In the genomic region with DNA sequence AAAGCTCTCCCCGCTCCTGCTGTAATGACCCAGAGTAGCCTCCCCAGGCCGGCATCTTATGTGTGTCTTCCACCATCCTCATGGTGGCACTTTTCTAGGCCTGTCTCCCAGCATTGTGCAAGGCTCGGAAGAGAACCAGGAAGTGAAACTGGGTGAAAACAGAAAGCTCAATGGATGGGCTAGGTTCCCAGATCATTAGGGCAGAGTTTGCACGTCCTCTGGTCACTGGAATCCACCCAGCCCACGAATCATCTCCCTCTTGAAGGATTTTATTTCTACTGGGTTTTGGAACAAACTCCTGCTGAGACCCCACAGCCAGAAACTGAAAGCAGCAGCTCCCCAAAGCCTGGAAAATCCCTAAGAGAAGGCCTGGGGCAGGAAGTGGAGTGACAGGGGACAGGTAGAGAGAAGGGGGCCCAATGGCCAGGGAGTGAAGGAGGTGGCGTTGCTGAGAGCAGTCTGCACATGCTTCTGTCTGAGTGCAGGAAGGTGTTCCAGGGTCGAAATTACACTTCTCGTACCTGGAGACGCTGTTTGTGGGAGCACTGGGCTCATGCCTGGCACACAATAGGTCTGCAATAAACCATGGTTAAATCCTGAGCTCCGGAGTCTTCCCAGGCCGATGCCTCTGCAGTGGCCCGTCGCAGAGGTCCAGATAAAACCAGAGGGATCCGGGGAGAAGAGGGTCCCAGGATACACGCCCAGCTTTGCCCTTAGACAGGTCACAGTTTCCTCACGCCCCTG, we compare ENCODE assay signal across 9 cellular contexts. TPM values are rescaled to one million over a fixed set of nuclear protein-coding genes. Genes with fewer than 3 reads are reported as not detected.
DNase-seq lines count a peak whose midpoint lies in the region; ATAC-seq, FAIRE-seq and TF ChIP-seq lines count a peak whose summit lies in the region.
"Had no signal": no experiment of that assay in that cellular context is flagged by ENCODE, and none has a peak within 500 bp of the region (broad histone marks: within the 10 kb centered on the region; RNA-seq: fewer than 3 reads in every experiment).

No MANE protein-coding gene starts in this region.

- no peaks in the 10 kb centered on the region for H3K36me3 ChIP-seq in muscle layer of duodenum (ENCODE audit: control insufficient read depth in 1 of 2, insufficient read depth in 2 of 2, low read length in 2 of 2)

- H3K27ac ChIP-seq in muscle layer of duodenum (ENCODE audit: low read length): peak overlapping the region; percentile 64

- H3K4me3 ChIP-seq in AG04449 (ENCODE audit: low read depth, low read length): no peak overlapping the region
- H3K4me3 ChIP-seq in epithelial cell of proximal tubule (ENCODE audit: low read depth, low read length): peak overlapping the region; percentile 21
- peak overlapping the region in 1 of 2 donors; percentile 21 for H3K4me3 ChIP-seq in muscle layer of duodenum (ENCODE audit: low read depth in 1 of 2, low read length in 2 of 2)

- H3K9me3 ChIP-seq in muscle layer of duodenum (ENCODE audit: control insufficient read depth in 1 of 2, low read length in 2 of 2): no peaks in the 10 kb centered on the region

- no peak for ATAC-seq in HG03039 (IDR thresholded peaks at IDR 0.05; ENCODE audit: unreplicated experiment)

- no peak for TF ChIP-seq CTCF in AG04449 (IDR thresholded peaks at IDR 0.05; ENCODE audit: insufficient read depth, low read length, missing control alignments)
- no peak for TF ChIP-seq CTCF in epithelial cell of proximal tubule (conservative IDR thresholded peaks at IDR 0.05; ENCODE audit: low read depth, low read length)
- no peak for TF ChIP-seq CTCF in D721Med (IDR thresholded peaks at IDR 0.05; ENCODE audit: insufficient read depth, missing control alignments)

- no peaks in the 10 kb centered on the region for H3K27me3 ChIP-seq in muscle layer of duodenum (ENCODE audit: low read depth, low read length)

- FAIRE-seq in D721Med (lab: Jason Lieb, UNC): no peak

- POLR2A ChIA-PET in AG04449 (lab: Yijun Ruan, JAX): no interaction called here

- peak; percentile 56 for DNase-seq in AG04449 (ENCODE audit: low read depth, low spot score)
- peak; percentile 94 for DNase-seq in MV-4-11 (lab: John Stamatoyannopoulos, UW)
- no peak for DNase-seq in epithelial cell of proximal tubule (ENCODE audit: low read depth)
- no peak for DNase-seq in NCI-H524 treated with DMSO at 0.1 percent for 48 hours (lab: John Stamatoyannopoulos, UW)
- DNase-seq in NCI-H1694 treated with DMSO at 0.1 percent for 48 hours (lab: John Stamatoyannopoulos, UW): no peak
- DNase-seq in D721Med (ENCODE audit: insufficient read length, low spot score): no peak

- H3K4me1 ChIP-seq in muscle layer of duodenum (ENCODE audit: control insufficient read depth in 1 of 2, insufficient read depth in 2 of 2, low read length in 2 of 2): peaks cover 0 to 19% of the 10 kb centered on the region in 2 donors

- CTCF ChIA-PET in AG04449 (lab: Yijun Ruan, JAX): interaction anchor here (0.6 to 26.8 kb wide), 36 partner anchors 9 to 508 kb away, joined by 3 to 621 read pairs (median 6); a partner anchor contains a TSS

RNA-seq across cellular contexts. Expression of a gene that starts 15.6 kb away (rescaled TPM):
- 2.4 and 3.6 TPM in 2 replicates for total RNA-seq in epithelial cell of proximal tubule

RNA-seq across cellular contexts. Expression of a gene that starts 28.6 kb away (rescaled TPM):
- total RNA-seq in epithelial cell of proximal tubule: 14.0 and 23.4 TPM in 2 replicates

RNA-seq across cellular contexts. Expression of a gene that starts 35.0 kb away (rescaled TPM):
- not detected in 2 replicates for total RNA-seq in epithelial cell of proximal tubule
- total RNA-seq: subcutaneous adipose tissue had no signal

Comparison
In these comparisons a context has a peak if more than half of its experiments do, and no peak if none do; other contexts are left out.
1. DNase-seq: peak in AG04449 (single experiment) and MV-4-11 (single experiment); none in epithelial cell of proximal tubule (single experiment), NCI-H524 treated with DMSO at 0.1 percent for 48 hours (single experiment), NCI-H1694 treated with DMSO at 0.1 percent for 48 hours (single experiment) and D721Med (single experiment).